ENCODE assay signal across 2 cellular contexts in the genomic region with DNA sequence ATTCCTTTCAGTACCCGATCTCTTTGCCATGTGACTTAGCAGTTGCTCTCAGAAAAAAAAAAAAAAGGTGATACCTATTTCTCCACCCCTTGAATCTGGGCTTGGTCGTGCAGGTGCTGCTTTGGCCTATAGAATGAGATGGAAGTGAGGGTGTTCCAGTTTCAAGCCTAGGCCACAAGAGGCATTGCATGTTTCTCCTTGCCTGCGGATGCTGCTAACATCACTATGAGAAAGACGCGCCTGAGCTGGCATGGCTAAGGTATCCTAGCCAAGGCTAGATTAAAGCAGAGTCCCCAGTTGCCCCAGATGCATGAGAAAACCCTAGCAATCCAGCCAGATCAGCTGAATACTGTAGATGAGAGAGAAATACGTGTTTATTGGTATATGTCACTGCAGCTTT.
TF ChIP-seq lines count a peak whose summit lies in the region.

No MANE protein-coding gene starts in this region.

TF ChIP-seq in A549, 52 proteins besides CTCF, POLR2A, EP300 and RAD21:
- no peak for TF ChIP-seq NFE2L2 (conservative IDR thresholded peaks at IDR 0.05; ENCODE audit: low read length)
- no peak for TF ChIP-seq CBX2 (IDR thresholded peaks at IDR 0.05; ENCODE audit: borderline replicate concordance, low read depth)
- TF ChIP-seq ZFP36 (IDR thresholded peaks at IDR 0.05; ENCODE audit: borderline replicate concordance, partially characterized antibody): no peak
- TF ChIP-seq, protein P1, sequence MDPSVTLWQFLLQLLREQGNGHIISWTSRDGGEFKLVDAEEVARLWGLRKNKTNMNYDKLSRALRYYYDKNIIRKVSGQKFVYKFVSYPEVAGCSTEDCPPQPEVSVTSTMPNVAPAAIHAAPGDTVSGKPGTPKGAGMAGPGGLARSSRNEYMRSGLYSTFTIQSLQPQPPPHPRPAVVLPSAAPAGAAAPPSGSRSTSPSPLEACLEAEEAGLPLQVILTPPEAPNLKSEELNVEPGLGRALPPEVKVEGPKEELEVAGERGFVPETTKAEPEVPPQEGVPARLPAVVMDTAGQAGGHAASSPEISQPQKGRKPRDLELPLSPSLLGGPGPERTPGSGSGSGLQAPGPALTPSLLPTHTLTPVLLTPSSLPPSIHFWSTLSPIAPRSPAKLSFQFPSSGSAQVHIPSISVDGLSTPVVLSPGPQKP (IDR thresholded peaks at IDR 0.05; ENCODE audit: low read depth, low read length): no peak
- no peak for TF ChIP-seq PHF8 (IDR thresholded peaks at IDR 0.05; ENCODE audit: borderline replicate concordance, low read depth)
- no peak for TF ChIP-seq SMC3 (IDR thresholded peaks at IDR 0.05)
- no peak for TF ChIP-seq FOXS1 (CRISPR knock-in tag; IDR thresholded peaks at IDR 0.05)
- TF ChIP-seq, protein P2, sequence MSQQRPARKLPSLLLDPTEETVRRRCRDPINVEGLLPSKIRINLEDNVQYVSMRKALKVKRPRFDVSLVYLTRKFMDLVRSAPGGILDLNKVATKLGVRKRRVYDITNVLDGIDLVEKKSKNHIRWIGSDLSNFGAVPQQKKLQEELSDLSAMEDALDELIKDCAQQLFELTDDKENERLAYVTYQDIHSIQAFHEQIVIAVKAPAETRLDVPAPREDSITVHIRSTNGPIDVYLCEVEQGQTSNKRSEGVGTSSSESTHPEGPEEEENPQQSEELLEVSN (IDR thresholded peaks at IDR 0.05; ENCODE audit: borderline replicate concordance, low read depth): no peak
- TF ChIP-seq BHLHE40 (IDR thresholded peaks at IDR 0.05; ENCODE audit: low read depth, low read length): no peak
- no peak for TF ChIP-seq POLR2AphosphoS2 (conservative IDR thresholded peaks at IDR 0.05; ENCODE audit: low read length)

TF ChIP-seq in K562, 482 proteins besides CTCF, POLR2A, EP300 and RAD21:
- TF ChIP-seq GABPA (tag; conservative IDR thresholded peaks at IDR 0.05; ENCODE audit: low read depth) (no peak), TAF1 (IDR thresholded peaks at IDR 0.05; ENCODE audit: control insufficient read depth, extremely low read depth, insufficient read depth, low read length, severe bottlenecking) (no peak), SMC3 (conservative IDR thresholded peaks at IDR 0.05; ENCODE audit: insufficient read depth, low read depth, low read length) (no peak), SETDB1 (IDR thresholded peaks at IDR 0.05; ENCODE audit: low read length) (no peak), ZNF77 (CRISPR knock-in tag; IDR thresholded peaks at IDR 0.05) (no peak), ZNF766 (CRISPR knock-in tag; conservative IDR thresholded peaks at IDR 0.05) (no peak), ZNF444 (CRISPR knock-in tag; IDR thresholded peaks at IDR 0.05) (no peak), EP400 (IDR thresholded peaks at IDR 0.05) (no peak)
- TF ChIP-seq, protein P3, sequence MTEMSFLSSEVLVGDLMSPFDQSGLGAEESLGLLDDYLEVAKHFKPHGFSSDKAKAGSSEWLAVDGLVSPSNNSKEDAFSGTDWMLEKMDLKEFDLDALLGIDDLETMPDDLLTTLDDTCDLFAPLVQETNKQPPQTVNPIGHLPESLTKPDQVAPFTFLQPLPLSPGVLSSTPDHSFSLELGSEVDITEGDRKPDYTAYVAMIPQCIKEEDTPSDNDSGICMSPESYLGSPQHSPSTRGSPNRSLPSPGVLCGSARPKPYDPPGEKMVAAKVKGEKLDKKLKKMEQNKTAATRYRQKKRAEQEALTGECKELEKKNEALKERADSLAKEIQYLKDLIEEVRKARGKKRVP (CRISPR knock-in tag; IDR thresholded peaks at IDR 0.05): no peak
